ENCODE assay signal across 9 cellular contexts in the genomic region with DNA sequence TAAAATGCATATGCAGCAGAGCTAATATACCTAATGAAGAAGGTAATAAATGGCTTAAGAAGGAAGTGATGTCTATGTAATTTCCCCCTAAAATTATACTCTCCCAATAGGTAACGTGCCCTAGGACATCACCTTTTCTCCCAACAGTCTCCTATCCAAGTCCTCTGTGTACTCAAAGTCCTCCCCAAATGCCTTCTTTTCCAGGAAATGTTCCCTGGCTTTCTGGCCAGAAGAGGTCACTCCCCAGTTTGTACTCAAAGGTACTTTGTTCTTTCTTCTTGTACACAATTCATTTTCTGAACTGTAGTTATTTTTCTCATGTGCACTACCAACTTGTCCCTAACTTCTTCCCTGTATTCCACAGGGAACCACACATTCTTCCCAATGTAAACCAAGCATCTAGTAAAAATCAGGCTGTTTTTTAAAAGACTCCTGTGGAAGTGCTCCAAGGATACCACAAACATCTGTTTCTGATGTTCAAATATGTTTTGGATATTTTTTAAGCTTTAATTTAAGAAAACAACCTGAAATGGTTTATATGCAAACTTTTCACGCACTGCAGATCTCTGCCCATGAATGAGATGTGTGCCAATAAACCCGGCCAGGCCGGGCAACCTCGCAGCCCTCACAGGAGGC.
DNase-seq lines count a peak whose midpoint lies in the region; ATAC-seq and TF ChIP-seq lines count a peak whose summit lies in the region.
"Had no signal": no experiment of that assay in that cellular context is flagged by ENCODE, and none has a peak within 500 bp of the region (broad histone marks: within the 10 kb centered on the region; RNA-seq: fewer than 3 reads in every experiment).

No MANE protein-coding gene starts in this region.

- peaks cover 67% of the 10 kb centered on the region for H3K4me1 Mint-ChIP-seq in activated T-helper 17 cell treated with anti-CD3 and anti-CD28 coated beads, Interleukin-2, amount 50 U/mL, for 72 hours

- H3K4me1 ChIP-seq in HEK293 (ENCODE audit: control insufficient read depth, insufficient read depth, low read length) (peaks cover 17% of the 10 kb centered on the region), right cardiac atrium (ENCODE audit: control insufficient read depth, insufficient read depth, low read length) (peaks cover 34% of the 10 kb centered on the region), spleen (peaks cover 48 to 99% (median 87%) of the 10 kb centered on the region in 6 donors)

- 52% methylated on average over 5 of the region's 5 CpGs for WGBS in right cardiac atrium
- WGBS in spleen, 5 donors: 33 to 55% (median 42%) methylated on average over 5 of the region's 5 CpGs

- no peaks in the 10 kb centered on the region for H3K9me3 Mint-ChIP-seq in activated T-helper 17 cell treated with anti-CD3 and anti-CD28 coated beads, Interleukin-2, amount 50 U/mL, for 72 hours

- CTCF ChIA-PET in HEK293 (lab: Yijun Ruan, JAX): interaction anchor here (0.6 to 4.2 kb wide), 12 partner anchors 11 to 924 kb away, joined by 3 to 37 read pairs (median 3); no protein-coding TSS in a partner anchor

- no peak for TF ChIP-seq CTCF in HEK293 (tag by site-specific recombination; IDR thresholded peaks at IDR 0.05)
- TF ChIP-seq CTCF in spleen (IDR thresholded peaks at IDR 0.05 in 8 of 11, conservative IDR thresholded peaks at IDR 0.05 in 3 of 11): no peak

- DNase-seq in right cardiac atrium (no peak), spleen (no peak), NCI-H82 treated with DMSO at 0.1 percent for 48 hours (lab: John Stamatoyannopoulos, UW; ENCODE audit: unreplicated experiment) (no peak)
- no peak for DNase-seq in activated effector memory CD4-positive, alpha-beta T cell treated with Interleukin-2 at 50 U/mL for 16 hours
- no peak for DNase-seq in stimulated activated naive CD4-positive, alpha-beta T cell (lab: John Stamatoyannopoulos, UW)
- DNase-seq: T-helper 9 cell had no signal

- ATAC-seq in activated T-helper 17 cell treated with anti-CD3 and anti-CD28 coated beads, Interleukin-2, amount 50 U/mL, for 72 hours (replicated peaks): no peak
- ATAC-seq in right cardiac atrium: peak in 1 of 2 donors; percentile 6
- no peak for ATAC-seq in GM18502 (IDR thresholded peaks at IDR 0.05; ENCODE audit: poor library complexity, unreplicated experiment)

- peaks cover 83% of the 10 kb centered on the region for H3K36me3 Mint-ChIP-seq in activated T-helper 17 cell treated with anti-CD3 and anti-CD28 coated beads, Interleukin-2, amount 50 U/mL, for 72 hours (ENCODE audit: low read depth)

- POLR2A ChIA-PET in HEK293 (lab: Yijun Ruan, JAX): no interaction called here

- H3K27ac ChIP-seq in HEK293 (ENCODE audit: extremely low read depth, low read depth, low read length) (peak overlapping the region; percentile 27; the same call in 1 of the 2 replicates), right cardiac atrium (ENCODE audit: low read length) (peak overlapping the region; percentile 64), spleen (peak overlapping the region in 7 of 8 donors; percentile 22 to 67 (median 58))

- H3K4me3 ChIP-seq in HEK293 (ENCODE audit: low read depth, low read length) (no peak overlapping the region), right cardiac atrium (ENCODE audit: low read length) (no peak overlapping the region), spleen (no peak overlapping the region)

- peak overlapping the region; percentile 96 for H3K27ac Mint-ChIP-seq in activated T-helper 17 cell treated with anti-CD3 and anti-CD28 coated beads, Interleukin-2, amount 50 U/mL, for 72 hours

- H3K27me3 Mint-ChIP-seq in activated T-helper 17 cell treated with anti-CD3 and anti-CD28 coated beads, Interleukin-2, amount 50 U/mL, for 72 hours: no peaks in the 10 kb centered on the region

- no peak for TF ChIP-seq POLR2A in spleen (IDR thresholded peaks at IDR 0.05)

- H3K9me3 ChIP-seq in HEK293 (ENCODE audit: control insufficient read depth, insufficient read depth, low read depth, low read length) (no peaks in the 10 kb centered on the region), right cardiac atrium (ENCODE audit: control insufficient read depth, low read length) (no peaks in the 10 kb centered on the region), spleen (no peaks in the 10 kb centered on the region)

- H3K27me3 ChIP-seq in right cardiac atrium (ENCODE audit: control insufficient read depth, insufficient read depth) (no peaks in the 10 kb centered on the region), spleen (replicated peaks in 1 of 7) (no peaks in the 10 kb centered on the region)

- H3K4me3 Mint-ChIP-seq in activated T-helper 17 cell treated with anti-CD3 and anti-CD28 coated beads, Interleukin-2, amount 50 U/mL, for 72 hours: no peak overlapping the region

- H3K36me3 ChIP-seq in HEK293 (ENCODE audit: control insufficient read depth in 2 of 2, insufficient read depth in 1 of 2, low read length in 2 of 2) (no peaks in the 10 kb centered on the region), spleen (peaks cover 0 to 41% (median 0%) of the 10 kb centered on the region in 6 donors)

- intact Hi-C loops in right cardiac atrium (cut with DNase I) (no loop called here), spleen (cut with DNase I; ENCODE audit: low total_unique reads) (no loop called here)

TF ChIP-seq in HEK293, 187 proteins besides CTCF, POLR2A, EP300 and RAD21:
- TF ChIP-seq, protein P1, sequence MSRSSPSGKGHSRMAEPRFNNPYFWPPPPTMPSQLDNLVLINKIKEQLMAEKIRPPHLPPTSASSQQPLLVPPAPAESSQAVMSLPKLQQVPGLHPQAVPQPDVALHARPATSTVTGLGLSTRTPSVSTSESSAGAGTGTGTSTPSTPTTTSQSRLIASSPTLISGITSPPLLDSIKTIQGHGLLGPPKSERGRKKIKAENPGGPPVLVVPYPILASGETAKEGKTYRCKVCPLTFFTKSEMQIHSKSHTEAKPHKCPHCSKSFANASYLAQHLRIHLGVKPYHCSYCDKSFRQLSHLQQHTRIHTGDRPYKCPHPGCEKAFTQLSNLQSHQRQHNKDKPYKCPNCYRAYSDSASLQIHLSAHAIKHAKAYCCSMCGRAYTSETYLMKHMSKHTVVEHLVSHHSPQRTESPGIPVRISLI (tag by site-specific recombination; IDR thresholded peaks at IDR 0.05): no peak
- no peak for TF ChIP-seq HOXC10 (CRISPR knock-in tag; IDR thresholded peaks at IDR 0.05)
- TF ChIP-seq ZNF2 (tag by site-specific recombination; IDR thresholded peaks at IDR 0.05): no peak
- TF ChIP-seq ZNF23 (tag by site-specific recombination; IDR thresholded peaks at IDR 0.05; ENCODE audit: borderline replicate concordance): no peak
- TF ChIP-seq IKZF3 (tag by site-specific recombination; IDR thresholded peaks at IDR 0.05): peak; percentile 43; the same call in 1 of the 2 replicates
- no peak for TF ChIP-seq PRDM1 (tag by site-specific recombination; IDR thresholded peaks at IDR 0.05)
TF ChIP-seq in HEK293: peak in this region for 1.
